ENCODE assay signal across 11 cellular contexts in the genomic region with DNA sequence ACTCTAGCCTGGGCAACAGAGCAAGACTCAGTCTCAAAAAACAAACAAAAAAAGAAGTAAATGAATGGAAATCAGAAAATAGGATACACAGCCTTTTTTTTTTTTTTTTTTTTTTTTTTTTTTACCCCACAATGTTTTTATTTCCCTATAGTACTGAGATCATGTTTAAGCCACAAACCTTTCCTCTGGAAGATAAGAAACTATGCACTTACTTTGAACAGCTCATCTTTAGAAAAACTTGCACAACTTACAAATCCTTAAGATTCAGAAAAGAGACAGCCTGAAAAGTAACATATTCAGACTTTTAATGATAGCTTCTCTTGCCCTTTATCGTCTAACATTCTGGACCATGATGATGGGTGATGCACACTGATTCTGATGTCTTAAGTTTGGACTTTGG.
DNase-seq lines count a peak whose midpoint lies in the region; ATAC-seq and TF ChIP-seq lines count a peak whose summit lies in the region.
"Had no signal": no experiment of that assay in that cellular context is flagged by ENCODE, and none has a peak within 500 bp of the region (broad histone marks: within the 10 kb centered on the region; RNA-seq: fewer than 3 reads in every experiment).

No MANE protein-coding gene starts in this region.

- no peak for ATAC-seq in activated CD8-positive, alpha-beta memory T cell treated with anti-CD3 and anti-CD28 coated beads, Interleukin-2, amount 10 ng/mL, durations not matched to agents 7 days and 5 days
- peak; percentile 27 for ATAC-seq in activated CD8-positive, alpha-beta T cell treated with anti-CD3 and anti-CD28 coated beads for 36 hours
- no peak for ATAC-seq in GM18870 (IDR thresholded peaks at IDR 0.05; ENCODE audit: unreplicated experiment)

- H3K4me2 ChIP-seq in smooth muscle cell = no peak overlapping the region

- H3K79me2 ChIP-seq in smooth muscle cell (ENCODE audit: low read depth) = peaks cover 7% of the 10 kb centered on the region

- CTCF ChIA-PET in activated CD8-positive, alpha-beta memory T cell treated with anti-CD3 and anti-CD28 coated beads, Interleukin-2, amount 10 ng/mL, durations not matched to agents 7 days and 5 days (lab: Charles Lee) = interaction anchor here (0.9 to 1.7 kb wide), 2 partner anchors 15 to 90 kb away, joined by 3 to 5 read pairs; no protein-coding TSS in a partner anchor
- CTCF ChIA-PET in activated CD8-positive, alpha-beta T cell treated with anti-CD3 and anti-CD28 coated beads for 36 hours (lab: Charles Lee) = interaction anchor here (1.0 to 1.2 kb wide), 2 partner anchors 9 to 33 kb away, joined by 3 to 5 read pairs; no protein-coding TSS in a partner anchor

- H3K27me3 ChIP-seq in smooth muscle cell (ENCODE audit: low read depth) = no peaks in the 10 kb centered on the region

- no peak overlapping the region for H3K4me3 Mint-ChIP-seq in activated CD8-positive, alpha-beta memory T cell treated with anti-CD3 and anti-CD28 coated beads, Interleukin-2, amount 10 ng/mL, durations not matched to agents 7 days and 5 days
- H3K4me3 Mint-ChIP-seq in activated CD8-positive, alpha-beta T cell treated with anti-CD3 and anti-CD28 coated beads for 36 hours = no peak overlapping the region

- 54% methylated on average over 1 of the region's 1 CpG for WGBS in smooth muscle cell (ENCODE audit: low lambda C conversion rate)

- peaks cover 33% of the 10 kb centered on the region for H3K36me3 Mint-ChIP-seq in activated CD8-positive, alpha-beta memory T cell treated with anti-CD3 and anti-CD28 coated beads, Interleukin-2, amount 10 ng/mL, durations not matched to agents 7 days and 5 days
- peaks cover 43% of the 10 kb centered on the region for H3K36me3 Mint-ChIP-seq in activated CD8-positive, alpha-beta T cell treated with anti-CD3 and anti-CD28 coated beads for 36 hours (ENCODE audit: low read depth)

- peak overlapping the region; percentile 35 for H3K27ac Mint-ChIP-seq in activated CD8-positive, alpha-beta memory T cell treated with anti-CD3 and anti-CD28 coated beads, Interleukin-2, amount 10 ng/mL, durations not matched to agents 7 days and 5 days
- peak overlapping the region; percentile 69 for H3K27ac Mint-ChIP-seq in activated CD8-positive, alpha-beta T cell treated with anti-CD3 and anti-CD28 coated beads for 36 hours

- peaks cover 93% of the 10 kb centered on the region for H4K20me1 ChIP-seq in smooth muscle cell (ENCODE audit: low read depth)

- no peaks in the 10 kb centered on the region for H3K9me3 Mint-ChIP-seq in activated CD8-positive, alpha-beta memory T cell treated with anti-CD3 and anti-CD28 coated beads, Interleukin-2, amount 10 ng/mL, durations not matched to agents 7 days and 5 days (ENCODE audit: low read depth)
- no peaks in the 10 kb centered on the region for H3K9me3 Mint-ChIP-seq in activated CD8-positive, alpha-beta T cell treated with anti-CD3 and anti-CD28 coated beads for 36 hours

- H3F3A ChIP-seq in smooth muscle cell (ENCODE audit: low read depth) = peaks cover 4% of the 10 kb centered on the region

- no peak overlapping the region for H3K4me3 ChIP-seq in smooth muscle cell

- no peaks in the 10 kb centered on the region for H3K9me3 ChIP-seq in smooth muscle cell (replicated peaks; ENCODE audit: low read depth)

- no peak overlapping the region for H2AFZ ChIP-seq in smooth muscle cell (ENCODE audit: low read depth)

- H3K9ac ChIP-seq in smooth muscle cell (ENCODE audit: low read depth) = no peak overlapping the region

- no peaks in the 10 kb centered on the region for H3K27me3 Mint-ChIP-seq in activated CD8-positive, alpha-beta memory T cell treated with anti-CD3 and anti-CD28 coated beads, Interleukin-2, amount 10 ng/mL, durations not matched to agents 7 days and 5 days
- no peaks in the 10 kb centered on the region for H3K27me3 Mint-ChIP-seq in activated CD8-positive, alpha-beta T cell treated with anti-CD3 and anti-CD28 coated beads for 36 hours

- DNase-seq in activated CD8-positive, alpha-beta memory T cell treated with anti-CD3 and anti-CD28 coated beads, Interleukin-2, amount 10 ng/mL, durations not matched to agents 7 days and 5 days = no peak
- no peak for DNase-seq in activated CD8-positive, alpha-beta memory T cell treated with anti-CD3 and anti-CD28 coated beads for 24 hours
- DNase-seq in activated CD8-positive, alpha-beta T cell treated with anti-CD3 and anti-CD28 coated beads for 36 hours = no peak
- DNase-seq in epithelial cell of prostate (ENCODE audit: low read depth, low spot score) (no peak), smooth muscle cell (lab: John Stamatoyannopoulos, UW; ENCODE audit: unreplicated experiment) (no peak), NOMO-1 treated with dmso at 0.1 percent for 144 hours (lab: John Stamatoyannopoulos, UW; ENCODE audit: unreplicated experiment) (no peak)
- no peak for DNase-seq in NK-92 treated with Interleukin-12 subunit alpha and Interleukin-12 subunit beta, amount 100 ng/mL, for 24 hours (lab: John Stamatoyannopoulos, UW)
- DNase-seq: activated effector memory CD4-positive, alpha-beta T cell treated with anti-CD3 and anti-CD28 coated beads, Interleukin-2, amount 50 U/mL, for 16 hours; DMS79 treated with DMSO at 0.1 percent for 48 hours; NCI-H1436 treated with DMSO at 0.1 percent for 48 hours had no signal

- H3K27ac ChIP-seq in epithelial cell of prostate (peak overlapping the region; percentile 85), smooth muscle cell (ENCODE audit: low read depth) (peak overlapping the region; percentile 42)

- H3K4me1 ChIP-seq in smooth muscle cell (ENCODE audit: low read depth) = peaks cover 11% of the 10 kb centered on the region

- no peak for TF ChIP-seq CTCF in activated CD8-positive, alpha-beta T cell treated with anti-CD3 and anti-CD28 coated beads for 36 hours (IDR thresholded peaks at IDR 0.05)
- TF ChIP-seq CTCF in smooth muscle cell (IDR thresholded peaks at IDR 0.05; ENCODE audit: borderline replicate concordance, insufficient read depth, poor library complexity, severe bottlenecking) = no peak

- no peaks in the 10 kb centered on the region for H3K36me3 ChIP-seq in smooth muscle cell (ENCODE audit: low read depth)

- POLR2A ChIA-PET in activated CD8-positive, alpha-beta T cell treated with anti-CD3 and anti-CD28 coated beads for 36 hours (lab: Charles Lee) = interaction anchor here (0.6 to 1.5 kb wide), 5 partner anchors 15 to 88 kb away, joined by 3 to 4 read pairs (median 3); a partner anchor contains a TSS

- peaks cover 31% of the 10 kb centered on the region for H3K4me1 Mint-ChIP-seq in activated CD8-positive, alpha-beta memory T cell treated with anti-CD3 and anti-CD28 coated beads, Interleukin-2, amount 10 ng/mL, durations not matched to agents 7 days and 5 days
- H3K4me1 Mint-ChIP-seq in activated CD8-positive, alpha-beta T cell treated with anti-CD3 and anti-CD28 coated beads for 36 hours (ENCODE audit: low read depth) = peaks cover 36% of the 10 kb centered on the region

- intact Hi-C loops in activated CD8-positive, alpha-beta T cell treated with anti-CD3 and anti-CD28 coated beads for 36 hours (cut with micrococcal nuclease) = loop anchor here (10.0 kb wide), 1 partner anchor 47 kb away; no protein-coding TSS in a partner anchor
